1 cellular context compared by ENCODE assay signal in genomic region chr13:98504371-98504963, GRCh38.
TF ChIP-seq lines count a peak whose summit lies in the region.

No MANE protein-coding gene starts in this region.

TF ChIP-seq in GM12878, 131 proteins besides CTCF, POLR2A, EP300 and RAD21 (continued from another document and continues in another):
- peak; percentile 24; the same call in 1 of the 2 replicates for TF ChIP-seq SPI1 (IDR thresholded peaks at IDR 0.05; ENCODE audit: borderline replicate concordance, insufficient read depth, low read depth, low read length)
- no peak for TF ChIP-seq ZBED1 (IDR thresholded peaks at IDR 0.05; ENCODE audit: borderline replicate concordance)
- TF ChIP-seq BHLHE40 (IDR thresholded peaks at IDR 0.05; ENCODE audit: borderline replicate concordance in 1 of 2, low read depth in 2 of 2, low read length in 1 of 2), result peak; percentile 99
- no peak for TF ChIP-seq SUPT20H (IDR thresholded peaks at IDR 0.05; ENCODE audit: borderline replicate concordance, control insufficient read depth, low read depth, low read length)
- no peak for TF ChIP-seq TCF7 (IDR thresholded peaks at IDR 0.05; ENCODE audit: borderline replicate concordance)
- no peak for TF ChIP-seq E2F4 (IDR thresholded peaks at IDR 0.05; ENCODE audit: low read depth, low read length)
- TF ChIP-seq CREB1 (IDR thresholded peaks at IDR 0.05; ENCODE audit: low read depth), result no peak
- peak; percentile 78; the same call in 1 of the 2 replicates for TF ChIP-seq IKZF1 (conservative IDR thresholded peaks at IDR 0.05)
- TF ChIP-seq MLLT1 (IDR thresholded peaks at IDR 0.05), result peak; percentile 90
- TF ChIP-seq ZNF217 (IDR thresholded peaks at IDR 0.05), result peak; percentile 22; the same call in 1 of the 2 replicates
- no peak for TF ChIP-seq TCF3 (IDR thresholded peaks at IDR 0.05; ENCODE audit: borderline replicate concordance, insufficient read depth, low read depth, low read length)
- no peak for TF ChIP-seq SP1 (IDR thresholded peaks at IDR 0.05; ENCODE audit: low read depth, low read length)
- TF ChIP-seq NR2C1 (IDR thresholded peaks at IDR 0.05), result no peak
- no peak for TF ChIP-seq ZNF592 (IDR thresholded peaks at IDR 0.05)
- TF ChIP-seq CREM (IDR thresholded peaks at IDR 0.05; ENCODE audit: low read depth), result peak; percentile 25; the same call in 1 of the 2 replicates
- TF ChIP-seq BMI1 (IDR thresholded peaks at IDR 0.05; ENCODE audit: borderline replicate concordance), result no peak
- no peak for TF ChIP-seq STAT3 (IDR thresholded peaks at IDR 0.05; ENCODE audit: low read depth, low read length)
- TF ChIP-seq KAT2A (conservative IDR thresholded peaks at IDR 0.05; ENCODE audit: control insufficient read depth, low read depth, low read length), result no peak
- no peak for TF ChIP-seq STAT1 (conservative IDR thresholded peaks at IDR 0.05)
- no peak for TF ChIP-seq MYC (IDR thresholded peaks at IDR 0.05; ENCODE audit: insufficient read depth, insufficient read length, insufficient replicate concordance, low read length, severe bottlenecking)
- TF ChIP-seq ZNF207 (IDR thresholded peaks at IDR 0.05; ENCODE audit: borderline replicate concordance), result no peak
- TF ChIP-seq ZBTB40 (IDR thresholded peaks at IDR 0.05; ENCODE audit: borderline replicate concordance), result no peak
- TF ChIP-seq YY1 (IDR thresholded peaks at IDR 0.05; ENCODE audit: low read depth, low read length), result no peak
- no peak for TF ChIP-seq CEBPZ (IDR thresholded peaks at IDR 0.05; ENCODE audit: low read depth, low read length)
- TF ChIP-seq DPF2 (IDR thresholded peaks at IDR 0.05), result peak; percentile 89
- TF ChIP-seq SKIL (IDR thresholded peaks at IDR 0.05; ENCODE audit: low read depth, poor library complexity, severe bottlenecking), result peak; percentile 79
- TF ChIP-seq RUNX3 (IDR thresholded peaks at IDR 0.05; ENCODE audit: low read length), result peak; percentile 91
- TF ChIP-seq TARDBP (IDR thresholded peaks at IDR 0.05; ENCODE audit: borderline replicate concordance), result no peak
- no peak for TF ChIP-seq ZBTB33 (IDR thresholded peaks at IDR 0.05)
- no peak; the same call in 2 of the 3 replicates for TF ChIP-seq POU2F2 (IDR thresholded peaks at IDR 0.05; ENCODE audit: borderline replicate concordance, low read depth, low read length)
- TF ChIP-seq ZZZ3 (IDR thresholded peaks at IDR 0.05; ENCODE audit: control insufficient read depth, insufficient read length, low read depth), result no peak
- TF ChIP-seq GATAD2B (conservative IDR thresholded peaks at IDR 0.05; ENCODE audit: low read depth), result no peak; the same call in 1 of the 2 replicates
- no peak for TF ChIP-seq POLR2AphosphoS5 (IDR thresholded peaks at IDR 0.05; ENCODE audit: low read length)
- no peak for TF ChIP-seq IRF3 (IDR thresholded peaks at IDR 0.05)
- no peak for TF ChIP-seq LARP7 (IDR thresholded peaks at IDR 0.05)
